Comparison of ENCODE assay signal across 8 cellular contexts in the genomic region with DNA sequence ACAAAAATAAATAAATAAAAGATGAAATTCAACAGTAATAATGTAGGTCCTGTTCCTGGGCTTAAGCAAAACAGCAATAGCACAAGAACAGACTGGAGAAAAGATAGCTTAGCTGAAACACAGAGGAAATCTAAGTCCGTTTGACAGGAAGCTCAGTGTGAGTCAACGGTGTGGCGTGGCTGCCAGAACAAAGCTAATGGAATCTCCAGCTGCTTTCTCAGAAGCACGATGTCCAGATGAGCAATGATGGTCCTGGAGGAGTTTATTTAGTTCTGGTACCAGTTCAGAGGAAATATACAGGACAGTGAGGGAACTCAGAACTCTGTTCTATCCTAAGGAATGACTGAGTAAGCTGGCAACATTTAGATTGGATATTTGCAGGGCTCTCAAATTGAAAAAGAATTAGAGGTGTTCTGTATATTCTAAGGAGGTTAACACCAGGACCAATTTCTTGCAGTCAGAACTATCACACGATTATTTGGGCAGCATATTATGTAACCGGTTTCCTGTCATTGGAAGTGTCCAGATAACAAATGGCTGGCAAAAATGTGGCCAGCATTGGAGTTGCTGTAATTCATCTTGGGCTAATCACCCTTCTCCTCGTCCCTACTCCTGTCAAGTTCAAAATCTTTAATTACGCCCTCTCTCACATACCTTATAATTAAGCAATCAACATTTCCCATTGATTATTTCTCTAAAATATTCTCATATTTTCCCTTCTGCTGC. TPM values are rescaled to one million over a fixed set of nuclear protein-coding genes. Genes with fewer than 3 reads are reported as not detected.
DNase-seq lines count a peak whose midpoint lies in the region; ATAC-seq and TF ChIP-seq lines count a peak whose summit lies in the region.

No MANE protein-coding gene starts in this region.

- H3K9ac ChIP-seq in PC-3 (ENCODE audit: low read length), result no peak overlapping the region

- CTCF ChIA-PET in PC-3 (lab: Charles Lee), result interaction anchor here (0.6 to 1.2 kb wide), 2 partner anchors 11 to 21 kb away, joined by 5 to 6 read pairs; no protein-coding TSS in a partner anchor

- peak overlapping the region; percentile 25; the same call in 1 of the 2 replicates for H3K27ac ChIP-seq in PC-3 (ENCODE audit: low read length)
- H3K27ac ChIP-seq in effector memory CD4-positive, alpha-beta T cell (ENCODE audit: insufficient read depth, low read length, poor library complexity, severe bottlenecking), result peak overlapping the region; percentile 36
- no peak overlapping the region for H3K27ac ChIP-seq in thyroid gland

- intact Hi-C loops in PC-3 (cut with micrococcal nuclease) (no loop called here), posterior vena cava (cut with DNase I) (no loop called here), thyroid gland (cut with DNase I) (no loop called here)

- no peak for TF ChIP-seq POLR2A in thyroid gland (IDR thresholded peaks at IDR 0.05)

- H4K20me1 ChIP-seq in PC-3 (ENCODE audit: low read length), result no peaks in the 10 kb centered on the region

- H2AFZ ChIP-seq in PC-3 (ENCODE audit: low read length), result peak overlapping the region; percentile 36; the same call in 1 of the 2 replicates

- POLR2A ChIA-PET in PC-3 (lab: Charles Lee; ENCODE audit: unreplicated experiment), result interaction anchor here (0.6 kb wide), 1 partner anchor 26 kb away, joined by 4 read pairs; no protein-coding TSS in a partner anchor

- H3K9me3 ChIP-seq in PC-3 (ENCODE audit: low read length) (no peaks in the 10 kb centered on the region), thyroid gland (no peaks in the 10 kb centered on the region)
- no peaks in the 10 kb centered on the region for H3K9me3 ChIP-seq in effector memory CD4-positive, alpha-beta T cell (ENCODE audit: control insufficient read depth, low read length)

- no peaks in the 10 kb centered on the region for H3K27me3 ChIP-seq in PC-3 (ENCODE audit: low read length)
- no peaks in the 10 kb centered on the region for H3K27me3 ChIP-seq in effector memory CD4-positive, alpha-beta T cell (replicated peaks; ENCODE audit: control insufficient read depth, insufficient read depth, low read length, poor library complexity, severe bottlenecking)
- H3K27me3 ChIP-seq in thyroid gland, result no peaks in the 10 kb centered on the region

- H3K4me2 ChIP-seq in PC-3 (ENCODE audit: low read length), result peak overlapping the region; percentile 55

- 61 to 72% methylated on average over 7 to 8 of the region's 8 CpGs for WGBS in thyroid gland, 2 donors

- H3K4me3 ChIP-seq in PC-3 (ENCODE audit: low read length) (no peak overlapping the region), thyroid gland (replicated peaks in 1 of 3) (no peak overlapping the region)
- H3K4me3 ChIP-seq in effector memory CD4-positive, alpha-beta T cell (ENCODE audit: insufficient read depth, low read depth, low read length, poor library complexity, severe bottlenecking), result no peak overlapping the region

- ATAC-seq in PC-3 (peak; percentile 89), HG02678 (IDR thresholded peaks at IDR 0.05; ENCODE audit: unreplicated experiment) (no peak), HG03025 (IDR thresholded peaks at IDR 0.05; ENCODE audit: low FRiP score, unreplicated experiment) (no peak)

- H3K4me1 ChIP-seq in PC-3 (ENCODE audit: insufficient read depth, low read length) (peaks cover 23% of the 10 kb centered on the region), thyroid gland (peaks cover 16 to 27% of the 10 kb centered on the region in 2 donors)
- peaks cover 36% of the 10 kb centered on the region for H3K4me1 ChIP-seq in effector memory CD4-positive, alpha-beta T cell (ENCODE audit: control insufficient read depth, insufficient read depth, low read length, poor library complexity, severe bottlenecking)

- H3K79me2 ChIP-seq in PC-3 (ENCODE audit: low read length), result no peaks in the 10 kb centered on the region

- H3K36me3 ChIP-seq in PC-3 (ENCODE audit: low read depth, low read length) (no peaks in the 10 kb centered on the region), thyroid gland (no peaks in the 10 kb centered on the region)
- H3K36me3 ChIP-seq in effector memory CD4-positive, alpha-beta T cell (ENCODE audit: control insufficient read depth, insufficient read depth, low read length), result no peaks in the 10 kb centered on the region

- BruUV-seq in PC-3 (replicated peaks; lab: Mats Ljungman, UMichigan), result no TSS peak

- peak; percentile 68 for DNase-seq in EL
- DNase-seq in PC-3, result peak; percentile 70
- DNase-seq in effector memory CD4-positive, alpha-beta T cell, result no peak
- DNase-seq in posterior vena cava (ENCODE audit: low spot score), result peak; percentile 86
- no peak for DNase-seq in stimulated activated CD4-positive, alpha-beta T cell treated with anti-CD3 and anti-CD28 coated beads, Interleukin-1b, Interleukin-23, amount 100 ng/mL, for 48 hours
- DNase-seq in thyroid gland, result no peak

- TF ChIP-seq CTCF in PC-3 (conservative IDR thresholded peaks at IDR 0.05; ENCODE audit: low read depth, low read length) (no peak), thyroid gland (IDR thresholded peaks at IDR 0.05) (no peak)

- H3K9me2 ChIP-seq in PC-3 (replicated peaks; ENCODE audit: low read length), result no peaks in the 10 kb centered on the region

- H3F3A ChIP-seq in PC-3 (ENCODE audit: low read length, unreplicated experiment), result no peaks in the 10 kb centered on the region

RNA-seq across cellular contexts. Expression of gene GAB3, which starts 12.7 kb away (rescaled TPM):
- total RNA-seq in PC-3 (2014; rRNA removed) (3.1 TPM in 1 of 2 replicates, not detected in the other), posterior vena cava (1 to 10 TPM; 5.8 to 6.6 TPM), thyroid gland (10 to 100 TPM in 1 of 4 donors, 1 to 10 TPM in 3; 5.8 to 10.2 (median 8.1) TPM)

RNA-seq across cellular contexts. Expression of gene DKC1, which starts 24.5 kb away (rescaled TPM):
- total RNA-seq in PC-3 (2014; rRNA removed) (89.2 and 115 TPM in 2 replicates), posterior vena cava (10 to 100 TPM; 21.6 to 26.5 TPM), thyroid gland (10 to 100 TPM; 33.8 to 41.5 (median 35.2) TPM)

Comparison
In these comparisons a context has a peak if more than half of its experiments do, and no peak if none do; other contexts are left out.
1. DNase-seq: peak in EL (single experiment), PC-3 (single experiment) and posterior vena cava (single experiment); none in effector memory CD4-positive, alpha-beta T cell (0 of 3), stimulated activated CD4-positive, alpha-beta T cell treated with anti-CD3 and anti-CD28 coated beads, Interleukin-1b, Interleukin-23, amount 100 ng/mL, for 48 hours (single experiment) and thyroid gland (0 of 2).
2. H3K27ac ChIP-seq: peak in PC-3 (single experiment) and effector memory CD4-positive, alpha-beta T cell (single experiment); none in thyroid gland (0 of 3).